Comparison of ENCODE assay signal across 9 cellular contexts in genomic region chr2:31812051-31812798, GRCh38.
DNase-seq lines count a peak whose midpoint lies in the region; ATAC-seq, FAIRE-seq and TF ChIP-seq lines count a peak whose summit lies in the region.
"Had no signal": no experiment of that assay in that cellular context is flagged by ENCODE, and none has a peak within 500 bp of the region (broad histone marks: within the 10 kb centered on the region; RNA-seq: fewer than 3 reads in every experiment).

No MANE protein-coding gene starts in this region.

- peak overlapping the region; percentile 82 for H3K27ac Mint-ChIP-seq in activated T-cell treated with anti-CD3 and anti-CD28 coated beads, Interleukin-2, amount 50 U/mL, for 72 hours
- peak overlapping the region; percentile 5 to 94 (median 81) for H3K27ac Mint-ChIP-seq in naive B cell
- no peak overlapping the region for H3K27ac Mint-ChIP-seq in glutamatergic neuron (ENCODE audit: unreplicated experiment)

- no peaks in the 10 kb centered on the region for H3K9me3 Mint-ChIP-seq in activated T-cell treated with anti-CD3 and anti-CD28 coated beads, Interleukin-2, amount 50 U/mL, for 72 hours
- H3K9me3 Mint-ChIP-seq in naive B cell = peaks cover 0 to under 1% (median 0%) of the 10 kb centered on the region in 7 donors
- no peaks in the 10 kb centered on the region for H3K9me3 Mint-ChIP-seq in glutamatergic neuron (ENCODE audit: unreplicated experiment)

- H3K27me3 Mint-ChIP-seq in activated T-cell treated with anti-CD3 and anti-CD28 coated beads, Interleukin-2, amount 50 U/mL, for 72 hours (ENCODE audit: low read depth) = no peaks in the 10 kb centered on the region
- H3K27me3 Mint-ChIP-seq in naive B cell = no peaks in the 10 kb centered on the region
- H3K27me3 Mint-ChIP-seq in glutamatergic neuron (ENCODE audit: unreplicated experiment) = no peaks in the 10 kb centered on the region

- no peak overlapping the region for H3K4me3 ChIP-seq in HL-60 (replicated peaks; ENCODE audit: insufficient read depth, low read length)

- H3K4me1 Mint-ChIP-seq in activated T-cell treated with anti-CD3 and anti-CD28 coated beads, Interleukin-2, amount 50 U/mL, for 72 hours (ENCODE audit: low read depth) = peaks cover 15% of the 10 kb centered on the region
- H3K4me1 Mint-ChIP-seq in naive B cell (peaks cover 15 to 20% (median 15%) of the 10 kb centered on the region in 3 donors), glutamatergic neuron (ENCODE audit: low read depth, unreplicated experiment) (no peaks in the 10 kb centered on the region)

- H3K36me3 Mint-ChIP-seq in activated T-cell treated with anti-CD3 and anti-CD28 coated beads, Interleukin-2, amount 50 U/mL, for 72 hours (ENCODE audit: insufficient read depth in 2 of 2) = no peaks in the 10 kb centered on the region
- no peaks in the 10 kb centered on the region for H3K36me3 Mint-ChIP-seq in naive B cell
- H3K36me3 Mint-ChIP-seq in glutamatergic neuron (ENCODE audit: unreplicated experiment) = no peaks in the 10 kb centered on the region

- TF ChIP-seq CTCF in HL-60 (IDR thresholded peaks at IDR 0.05; ENCODE audit: insufficient read depth, low read length) = no peak
- no peak for TF ChIP-seq CTCF in glutamatergic neuron (IDR thresholded peaks at IDR 0.05; ENCODE audit: partially characterized antibody, unreplicated experiment)

- peak; percentile 90 for FAIRE-seq in GM12892 (lab: Jason Lieb, UNC)

- peak overlapping the region; percentile 28 for H3K27ac ChIP-seq in HL-60 (replicated peaks)

- no peak for TF ChIP-seq POLR2A in GM12892 (IDR thresholded peaks at IDR 0.05; ENCODE audit: low read depth, low read length)

- ATAC-seq in GM21515 (IDR thresholded peaks at IDR 0.05; ENCODE audit: unreplicated experiment) = peak; percentile 100
- ATAC-seq in activated T-cell treated with anti-CD3 and anti-CD28 coated beads, Interleukin-2, amount 50 U/mL, for 72 hours (replicated peaks in 1 of 2) = peak; percentile 92 to 93
- ATAC-seq in naive B cell (ENCODE audit: low read depth in 2 of 2) = peak; percentile 97 to 98
- ATAC-seq: Panc1 had no signal

- DNase-seq in GM12892 (ENCODE audit: insufficient read length) = peak; percentile 29
- peak in 1 of 2 experiments; percentile 67 for DNase-seq in HL-60 (ENCODE audit: low read depth in 1 of 2, low spot score in 1 of 2)
- DNase-seq in activated T-cell treated with anti-CD3 and anti-CD28 coated beads, Interleukin-2, amount 50 U/mL, for 72 hours = peak; percentile 26 to 29
- DNase-seq in naive B cell = peak; percentile 39
- no peak for DNase-seq in NCI-H1417 treated with DMSO at 0.1 percent for 48 hours (lab: John Stamatoyannopoulos, UW)
- DNase-seq in glutamatergic neuron = no peak
- DNase-seq in D341Med (ENCODE audit: low spot score) = no peak

- H3K4me3 Mint-ChIP-seq in activated T-cell treated with anti-CD3 and anti-CD28 coated beads, Interleukin-2, amount 50 U/mL, for 72 hours = peak overlapping the region; percentile 27 to 47
- H3K4me3 Mint-ChIP-seq in naive B cell = peak overlapping the region in 6 of 8 donors; percentile 0 to 38 (median 20)
- H3K4me3 Mint-ChIP-seq in glutamatergic neuron (ENCODE audit: unreplicated experiment) = no peak overlapping the region

- no peaks in the 10 kb centered on the region for H3K27me3 ChIP-seq in HL-60 (ENCODE audit: insufficient read depth, poor library complexity, severe bottlenecking)

Comparison
In these comparisons a context has a peak if more than half of its experiments do, and no peak if none do; other contexts are left out.
1. DNase-seq: peak in GM12892 (single experiment), activated T-cell treated with anti-CD3 and anti-CD28 coated beads, Interleukin-2, amount 50 U/mL, for 72 hours (2 of 2) and naive B cell (single experiment); none in NCI-H1417 treated with DMSO at 0.1 percent for 48 hours (single experiment), glutamatergic neuron (single experiment) and D341Med (single experiment).
2. Peak in every context shown above with its lines, with median percentiles within 50 percentile points of each other: ATAC-seq.